Comparison of ENCODE assay signal across 25 cellular contexts in the genomic region with DNA sequence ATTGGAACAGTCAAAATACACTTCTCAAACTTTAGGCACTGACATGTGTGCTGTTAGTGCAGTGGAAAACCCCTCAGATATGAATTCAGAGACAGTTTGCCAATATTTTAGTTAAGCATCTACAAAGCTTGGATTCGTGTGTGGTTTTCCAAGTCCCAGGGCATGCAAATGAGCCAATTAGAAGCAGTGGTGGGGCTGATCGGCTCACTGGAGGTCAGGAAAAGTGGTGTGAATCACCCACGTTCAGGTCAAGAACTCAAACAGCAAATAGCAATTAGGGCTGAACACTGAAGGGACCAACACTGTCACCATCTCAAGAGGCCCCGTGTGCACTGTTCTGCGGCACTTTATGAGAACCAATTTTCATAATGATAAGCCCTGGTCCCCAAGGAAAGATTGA.
"Had no signal": no experiment of that assay in that cellular context is flagged by ENCODE, and none has a peak within 500 bp of the region (broad histone marks: within the 10 kb centered on the region; RNA-seq: fewer than 3 reads in every experiment).

No MANE protein-coding gene starts in this region.

- ATAC-seq: activated CD4-positive, alpha-beta T cell treated with anti-CD3 and anti-CD28 coated beads for 36 hours; activated CD8-positive, alpha-beta memory T cell treated with anti-CD3 and anti-CD28 coated beads, Interleukin-2, amount 10 ng/mL, durations not matched to agents 7 days and 5 days; activated CD8-positive, alpha-beta T cell treated with anti-CD3 and anti-CD28 coated beads, Interleukin-2, amount 10 ng/mL, durations not matched to agents 7 days and 5 days; activated naive CD4-positive, alpha-beta T cell treated with anti-CD3 and anti-CD28 coated beads, Interleukin-2, amount 50 U/mL, for 72 hours; esophagus mucosa had no signal

- DNase-seq: activated CD4-positive, alpha-beta memory T cell treated with anti-CD3 and anti-CD28 coated beads for 36 hours; activated CD4-positive, alpha-beta T cell treated with anti-CD3 and anti-CD28 coated beads for 36 hours; activated CD4-positive, alpha-beta T cell treated with anti-CD3 and anti-CD28 coated beads, Interleukin-2, amount 10 ng/mL, durations not matched to agents 24 days and 14 days; activated CD4-positive, CD25-positive, alpha-beta regulatory T cell; activated CD4-positive, CD25-positive, alpha-beta regulatory T cell treated with anti-CD3 and anti-CD28 coated beads, Interleukin-2, amount 50 U/mL, for 72 hours; activated CD8-positive, alpha-beta memory T cell treated with anti-CD3 and anti-CD28 coated beads, Interleukin-2, amount 10 ng/mL, durations not matched to agents 7 days and 5 days; activated CD8-positive, alpha-beta memory T cell treated with anti-CD3 and anti-CD28 coated beads, Interleukin-2, amount 50 U/mL, for 4 hours; activated CD8-positive, alpha-beta T cell treated with anti-CD3 and anti-CD28 coated beads, Interleukin-2, amount 10 ng/mL, durations not matched to agents 7 days and 5 days; activated gamma-delta T cell; activated naive CD4-positive, alpha-beta T cell; activated naive CD4-positive, alpha-beta T cell treated with anti-CD3 and anti-CD28 coated beads, Interleukin-2, amount 10 ng/mL, durations not matched to agents 7 days and 5 days; activated T-cell treated with anti-CD3 and anti-CD28 coated beads, Interleukin-2, amount 50 U/mL, for 1 hour; activated T-cell treated with anti-CD3 and anti-CD28 coated beads, Interleukin-2, amount 50 U/mL, for 48 hours; amniotic stem cell; anterior cingulate cortex; brain microvascular endothelial cell; dorsolateral prefrontal cortex; effector memory CD4-positive, alpha-beta T cell; endodermal cell; foreskin fibroblast; head of caudate nucleus; T-helper 2 cell had no signal

- H3K4me3 ChIP-seq: coronary artery, dorsolateral prefrontal cortex had no signal

- H3K27ac ChIP-seq: brain microvascular endothelial cell, coronary artery had no signal

- H3K27me3 ChIP-seq: brain microvascular endothelial cell, dorsolateral prefrontal cortex had no signal

- H3K36me3 ChIP-seq: brain microvascular endothelial cell had no signal
